Comparison of ENCODE assay signal across 3 cellular contexts in genomic region chr18:25674183-25674582, GRCh38.
TF ChIP-seq lines count a peak whose summit lies in the region.

No MANE protein-coding gene starts in this region.

TF ChIP-seq in GM23338, 12 proteins besides CTCF, POLR2A, EP300 and RAD21 (continued from another document and continues in another):
- TF ChIP-seq ETS1 (IDR thresholded peaks at IDR 0.05) (no peak), EZH2 (IDR thresholded peaks at IDR 0.05; ENCODE audit: low read depth, unreplicated experiment) (no peak), CREB1 (CRISPR knock-in tag; IDR thresholded peaks at IDR 0.05; ENCODE audit: low read depth) (no peak), NANOG (IDR thresholded peaks at IDR 0.05; ENCODE audit: borderline replicate concordance) (no peak), POLR2AphosphoS5 (IDR thresholded peaks at IDR 0.05; ENCODE audit: low read depth) (no peak), ZNF114 (CRISPR knock-in tag; IDR thresholded peaks at IDR 0.05) (no peak), REST (IDR thresholded peaks at IDR 0.05; ENCODE audit: unreplicated experiment) (no peak)

TF ChIP-seq in WTC11, 78 proteins besides CTCF, POLR2A, EP300 and RAD21 (continued from another document):
- no peak for TF ChIP-seq ATF6 (CRISPR knock-in tag; IDR thresholded peaks at IDR 0.05)
- no peak for TF ChIP-seq NFATC4 (CRISPR knock-in tag; IDR thresholded peaks at IDR 0.05)
- TF ChIP-seq MYBL2 (CRISPR knock-in tag; IDR thresholded peaks at IDR 0.05), result no peak
- TF ChIP-seq SMAD4 (CRISPR knock-in tag; IDR thresholded peaks at IDR 0.05), result no peak
- no peak for TF ChIP-seq TEAD4 (CRISPR knock-in tag; IDR thresholded peaks at IDR 0.05)
- peak; percentile 92 for TF ChIP-seq HMGA2 (CRISPR knock-in tag; IDR thresholded peaks at IDR 0.05)
- no peak for TF ChIP-seq PREB (CRISPR knock-in tag; IDR thresholded peaks at IDR 0.05; ENCODE audit: borderline replicate concordance)
TF ChIP-seq in WTC11: peak in this region for 1.

TF ChIP-seq in SK-N-SH, 30 proteins besides CTCF, POLR2A, EP300 and RAD21 (continued from another document):
- TF ChIP-seq USF1 (IDR thresholded peaks at IDR 0.05; ENCODE audit: borderline replicate concordance, low read depth) (no peak), SMC3 (IDR thresholded peaks at IDR 0.05; ENCODE audit: low read depth, low read length) (no peak), JUND (IDR thresholded peaks at IDR 0.05) (no peak), POLR2AphosphoS5 (IDR thresholded peaks at IDR 0.05; ENCODE audit: low read depth, low read length) (no peak), IRF3 (IDR thresholded peaks at IDR 0.05; ENCODE audit: low read depth, low read length) (no peak), SIN3A (IDR thresholded peaks at IDR 0.05; ENCODE audit: borderline replicate concordance, low read depth, low read length) (no peak), GATA2 (CRISPR knock-in tag; IDR thresholded peaks at IDR 0.05) (no peak), RXRA (IDR thresholded peaks at IDR 0.05; ENCODE audit: borderline replicate concordance, low read depth) (no peak), PBX3 (IDR thresholded peaks at IDR 0.05) (no peak)
